ENCODE assay signal across 17 cellular contexts in the genomic region with DNA sequence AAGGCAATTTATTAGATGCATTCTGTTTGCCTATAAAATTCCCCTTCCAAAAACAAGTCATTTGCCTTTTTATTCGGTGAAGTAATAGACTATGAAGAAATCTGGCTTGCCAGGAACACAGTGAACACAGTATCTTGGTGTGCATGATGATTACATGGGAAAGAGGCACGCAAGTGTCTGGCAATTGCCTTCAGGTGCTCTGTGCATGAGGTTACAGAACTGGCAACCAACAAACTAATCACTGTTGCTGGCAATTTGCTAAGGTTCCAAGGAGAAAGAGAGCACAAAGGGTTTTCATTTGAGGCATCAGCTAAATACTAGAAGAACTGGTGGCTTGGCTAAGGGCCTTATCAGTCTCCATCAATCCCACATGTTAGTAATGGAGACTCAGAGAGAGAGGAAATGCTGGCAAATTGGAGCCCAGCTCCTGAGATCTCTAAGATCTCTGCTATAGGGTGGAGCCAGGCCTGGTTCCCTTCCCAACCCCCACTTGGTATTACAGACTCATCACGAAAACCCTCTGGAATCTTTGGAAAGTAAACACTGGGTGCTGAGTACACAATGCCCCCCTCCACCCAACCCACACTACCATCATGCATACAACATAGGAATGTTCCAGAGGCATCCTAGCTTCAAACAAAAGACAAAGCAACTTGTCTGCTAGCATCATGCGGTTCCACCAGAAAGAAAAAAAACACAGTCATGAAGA. TPM values are rescaled to one million over a fixed set of nuclear protein-coding genes. Genes with fewer than 3 reads are reported as not detected.
DNase-seq lines count a peak whose midpoint lies in the region; ATAC-seq and TF ChIP-seq lines count a peak whose summit lies in the region.
"Had no signal": no experiment of that assay in that cellular context is flagged by ENCODE, and none has a peak within 500 bp of the region (broad histone marks: within the 10 kb centered on the region; RNA-seq: fewer than 3 reads in every experiment).

No MANE protein-coding gene starts in this region.

- no peak for TF ChIP-seq POLR2A in uterus (IDR thresholded peaks at IDR 0.05)

- no peak for ATAC-seq in HG02970 (IDR thresholded peaks at IDR 0.05; ENCODE audit: low FRiP score, unreplicated experiment)
- ATAC-seq: esophagus mucosa, natural killer cell, Right ventricle myocardium inferior had no signal

- DNase-seq in Daoy (ENCODE audit: low read depth) (peak; percentile 5), SK-MEL-5 (ENCODE audit: low read depth, low spot score) (peak; percentile 19), epithelial cell of prostate (ENCODE audit: low read depth, low spot score) (no peak), non-pigmented ciliary epithelial cell (ENCODE audit: low read depth) (peak; percentile 41), uterus (no peak), A172 (ENCODE audit: low spot score) (no peak), H7 (no peak)
- DNase-seq: activated CD4-positive, alpha-beta T cell treated with anti-CD3 and anti-CD28 coated beads for 4 hours; activated T-cell treated with anti-CD3 and anti-CD28 coated beads for 4 hours; AML-193; natural killer cell; NCI-H1048; T-helper 9 cell; thyroid gland had no signal

- intact Hi-C loops in uterus (cut with DNase I; ENCODE audit: low total_unique reads): no loop called here

- H3K4me3 ChIP-seq in uterus (no peak overlapping the region), H7 (ENCODE audit: insufficient read depth, low read depth, low read length) (no peak overlapping the region)
- H3K4me3 ChIP-seq: thyroid gland had no signal

- no peak for TF ChIP-seq CTCF in uterus (IDR thresholded peaks at IDR 0.05)

- H3K27me3 ChIP-seq in uterus: no peaks in the 10 kb centered on the region
- H3K27me3 ChIP-seq in H7 (ENCODE audit: control insufficient read depth, insufficient read depth, low read length): no peaks in the 10 kb centered on the region
- H3K27me3 ChIP-seq: thyroid gland had no signal

- no peaks in the 10 kb centered on the region for H3K4me1 ChIP-seq in uterus
- H3K4me1 ChIP-seq: thyroid gland had no signal

- H3K36me3 ChIP-seq in uterus (no peaks in the 10 kb centered on the region), H7 (replicated peaks; ENCODE audit: control insufficient read depth, insufficient read depth, low read length) (no peaks in the 10 kb centered on the region)
- H3K36me3 ChIP-seq: thyroid gland had no signal

- peak overlapping the region; percentile 44 for H3K27ac ChIP-seq in epithelial cell of prostate
- H3K27ac ChIP-seq in uterus: no peak overlapping the region
- H3K27ac ChIP-seq: thyroid gland had no signal

- no peaks in the 10 kb centered on the region for H3K9me3 ChIP-seq in uterus
- H3K9me3 ChIP-seq: thyroid gland had no signal

- in situ Hi-C loops in SK-MEL-5 (cut with HindIII; ENCODE audit: low pct_unique_long_range_greater_than_20kb, low sequenced_read_pairs): no loop called here

RNA-seq across cellular contexts. Expression of a gene that starts 10.4 kb away (rescaled TPM):
- 1.3 and 4.2 TPM in 2 replicates for total RNA-seq in Daoy (2014; rRNA removed; shearing (Covaris generic))
- total RNA-seq in SK-MEL-5 (2014; rRNA removed; shearing (Covaris generic)): 6.6 and 9.6 TPM in 2 replicates
- 2.7 and 6.5 TPM in 2 replicates for polyA plus RNA-seq in SK-MEL-5 (2015; cell fraction: cytosol; rRNA removed)
- polyA plus RNA-seq in SK-MEL-5 (2015; cell fraction: nucleus; rRNA removed): 3.7 and 4.8 TPM in 2 replicates
- 10 to 100 TPM; 20.0 to 86.1 (median 33.0) TPM for total RNA-seq in uterus
- 0.84 and 0.95 TPM in 2 replicates for total RNA-seq in A172 (2014; rRNA removed; shearing (Covaris generic))
- total RNA-seq in H7 (2014; rRNA removed; shearing (Covaris generic)): 8.8 and 8.9 TPM in 2 replicates

Comparison
In these comparisons a context has a peak if more than half of its experiments do, and no peak if none do; other contexts are left out.
1. DNase-seq: peak in Daoy (single experiment), SK-MEL-5 (single experiment) and non-pigmented ciliary epithelial cell (single experiment); none in epithelial cell of prostate (single experiment), uterus (0 of 2), A172 (single experiment) and H7 (single experiment).